ENCODE assay signal across 16 cellular contexts in the genomic region with DNA sequence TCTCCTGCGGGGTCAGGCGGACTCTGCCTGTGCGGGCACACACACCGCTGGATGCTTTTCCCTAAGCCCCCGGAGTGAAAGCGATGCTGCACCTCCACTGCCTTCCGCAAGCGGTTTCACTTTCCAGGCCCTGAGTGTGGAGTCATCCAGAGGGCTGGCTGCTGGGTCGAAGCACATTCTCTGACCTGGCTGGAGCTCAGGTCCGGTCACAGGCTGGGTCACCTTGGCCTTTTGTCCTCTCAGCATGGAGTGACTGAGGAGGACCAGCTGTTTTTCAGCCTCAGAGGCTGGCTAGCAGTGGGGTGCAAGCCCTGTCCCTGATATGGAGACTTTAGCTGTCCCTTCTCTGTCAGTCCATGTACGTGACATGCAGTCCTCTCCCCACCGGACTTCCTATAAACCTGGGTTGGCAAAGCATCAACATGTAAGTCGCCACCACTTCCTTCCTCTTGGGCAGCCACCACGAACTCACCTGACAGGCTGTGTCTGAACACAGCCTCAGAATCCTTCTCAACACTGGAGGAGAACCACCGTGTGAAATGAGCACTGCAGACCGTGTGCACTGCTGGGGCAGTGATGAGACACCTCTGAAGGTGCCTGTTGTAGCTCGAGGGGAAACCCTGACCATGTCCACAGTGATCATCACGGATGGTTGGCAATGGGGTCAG. TPM values are rescaled to one million over a fixed set of nuclear protein-coding genes. Genes with fewer than 3 reads are reported as not detected.
DNase-seq lines count a peak whose midpoint lies in the region; TF ChIP-seq lines count a peak whose summit lies in the region.
"Had no signal": no experiment of that assay in that cellular context is flagged by ENCODE, and none has a peak within 500 bp of the region (broad histone marks: within the 10 kb centered on the region; RNA-seq: fewer than 3 reads in every experiment).

No MANE protein-coding gene starts in this region.

- H3K4me3 ChIP-seq in BLaER1 treated with 17β-estradiol and CSF1 and Interleukin-3, amounts not matched to agents 10 nM and 100 nM, result no peak overlapping the region
- H3K4me3 ChIP-seq in GM12865 (ENCODE audit: low read depth, low read length) (no peak overlapping the region), neural progenitor cell (no peak overlapping the region), Caco-2 (ENCODE audit: low read depth, low read length) (no peak overlapping the region)
- H3K4me3 ChIP-seq: thyroid gland had no signal

- peaks cover 26% of the 10 kb centered on the region for H3K27me3 Mint-ChIP-seq in chondrocyte (ENCODE audit: low read depth)
- H3K27me3 Mint-ChIP-seq in neural progenitor cell (ENCODE audit: insufficient read depth, low read depth), result peaks cover 8% of the 10 kb centered on the region
- no peaks in the 10 kb centered on the region for H3K27me3 Mint-ChIP-seq in Caco-2 (ENCODE audit: insufficient read depth, unreplicated experiment)

- H3K9me3 ChIP-seq in BLaER1 treated with 17β-estradiol and CSF1 and Interleukin-3, amounts not matched to agents 10 nM and 100 nM (replicated peaks in 1 of 11), result no peaks in the 10 kb centered on the region
- H3K9me3 ChIP-seq in neural progenitor cell (ENCODE audit: low read depth) (no peaks in the 10 kb centered on the region), Caco-2 (no peaks in the 10 kb centered on the region)
- H3K9me3 ChIP-seq: thyroid gland had no signal

- BruUV-seq in Caco-2 (replicated peaks; lab: Mats Ljungman, UMichigan), result no TSS peak

- POLR2A ChIA-PET in RWPE1 (lab: Yijun Ruan, JAX; ENCODE audit: low non-redundant PET) (no interaction called here), Caco-2 (lab: Charles Lee) (no interaction called here)

- no peak overlapping the region for H3K27ac Mint-ChIP-seq in chondrocyte (ENCODE audit: unreplicated experiment)
- peak overlapping the region; percentile 97 for H3K27ac Mint-ChIP-seq in neural progenitor cell
- H3K27ac Mint-ChIP-seq in Caco-2 (ENCODE audit: unreplicated experiment), result no peak overlapping the region

- peaks cover under 1% of the 10 kb centered on the region for H3F3A ChIP-seq in neural progenitor cell (ENCODE audit: low read depth)

- H3K36me3 Mint-ChIP-seq in chondrocyte (ENCODE audit: low read depth) (no peaks in the 10 kb centered on the region), neural progenitor cell (no peaks in the 10 kb centered on the region), Caco-2 (ENCODE audit: insufficient read depth, unreplicated experiment) (no peaks in the 10 kb centered on the region)
- H3K36me3 Mint-ChIP-seq: CD4-positive, alpha-beta memory T cell had no signal

- H2AFZ ChIP-seq in neural progenitor cell (replicated peaks), result no peak overlapping the region

- CTCF ChIA-PET in RWPE1 (lab: Yijun Ruan, JAX) (interaction anchor here (0.6 kb wide), 1 partner anchor 1505 kb away, joined by 3 read pairs; no protein-coding TSS in a partner anchor), Caco-2 (lab: Charles Lee) (no interaction called here)

- 0 out of 22 replicates have a peak, but pooled peaks cover 0 to 4% (median 0%) of the 10 kb centered on the region in 11 experiments for H4K20me1 ChIP-seq in BLaER1 treated with 17β-estradiol and CSF1 and Interleukin-3, amounts not matched to agents 10 nM and 100 nM
- no peaks in the 10 kb centered on the region for H4K20me1 ChIP-seq in neural progenitor cell (ENCODE audit: low read depth)

- peaks cover 10 to 37% (median 14%) of the 10 kb centered on the region in 10 experiments; a peak in 19 of 20 replicates for H3K4me1 ChIP-seq in BLaER1 treated with 17β-estradiol and CSF1 and Interleukin-3, amounts not matched to agents 10 nM and 100 nM
- H3K4me1 ChIP-seq in neural progenitor cell (peaks cover 15% of the 10 kb centered on the region), Caco-2 (peaks cover 1% of the 10 kb centered on the region; the same call in 1 of the 2 replicates)

- H3K27me3 ChIP-seq in BLaER1 treated with 17β-estradiol and CSF1 and Interleukin-3, amounts not matched to agents 10 nM and 100 nM, result no peaks in the 10 kb centered on the region
- H3K27me3 ChIP-seq in neural progenitor cell (no peaks in the 10 kb centered on the region), Caco-2 (replicated peaks; ENCODE audit: control insufficient read depth, insufficient read depth, low read length) (no peaks in the 10 kb centered on the region)
- H3K27me3 ChIP-seq: thyroid gland had no signal

- H3K4me1 Mint-ChIP-seq in chondrocyte (ENCODE audit: low read depth) (peaks cover 3% of the 10 kb centered on the region), neural progenitor cell (peaks cover 54% of the 10 kb centered on the region), Caco-2 (ENCODE audit: low read depth, unreplicated experiment) (peaks cover 4% of the 10 kb centered on the region)

- H3K9me3 Mint-ChIP-seq in chondrocyte (ENCODE audit: low read depth), result no peaks in the 10 kb centered on the region
- no peaks in the 10 kb centered on the region for H3K9me3 Mint-ChIP-seq in neural progenitor cell
- H3K9me3 Mint-ChIP-seq in Caco-2 (ENCODE audit: unreplicated experiment), result no peaks in the 10 kb centered on the region
- H3K9me3 Mint-ChIP-seq: CD4-positive, alpha-beta memory T cell had no signal

- intact Hi-C loops in Caco-2 (cut with micrococcal nuclease; ENCODE audit: unreplicated experiment), result no loop called here

- no peak overlapping the region for H3K9ac ChIP-seq in BLaER1 treated with 17β-estradiol and CSF1 and Interleukin-3, amounts not matched to agents 10 nM and 100 nM
- no peak overlapping the region for H3K9ac ChIP-seq in neural progenitor cell

- TF ChIP-seq CTCF in GM12865 (IDR thresholded peaks at IDR 0.05; ENCODE audit: insufficient read depth, low read depth, low read length, missing control alignments) (no peak), chondrocyte (IDR thresholded peaks at IDR 0.05) (no peak), neural progenitor cell (IDR thresholded peaks at IDR 0.05) (no peak), RWPE1 (conservative IDR thresholded peaks at IDR 0.05; ENCODE audit: low read depth) (no peak), Caco-2 (IDR thresholded peaks at IDR 0.05; ENCODE audit: insufficient read depth in 1 of 2, low read depth in 1 of 2, low read length in 1 of 2, severe bottlenecking in 1 of 2, unreplicated experiment in 1 of 2) (no peak)

- no peaks in the 10 kb centered on the region for H3K36me3 ChIP-seq in BLaER1 treated with 17β-estradiol and CSF1 and Interleukin-3, amounts not matched to agents 10 nM and 100 nM
- no peaks in the 10 kb centered on the region for H3K36me3 ChIP-seq in neural progenitor cell
- no peaks in the 10 kb centered on the region for H3K36me3 ChIP-seq in Caco-2 (ENCODE audit: control insufficient read depth, insufficient read depth, low read length)
- H3K36me3 ChIP-seq: thyroid gland had no signal

- peak overlapping the region; percentile 18 to 51 (median 41); a peak in 19 of 22 replicates for H3K4me2 ChIP-seq in BLaER1 treated with 17β-estradiol and CSF1 and Interleukin-3, amounts not matched to agents 10 nM and 100 nM
- H3K4me2 ChIP-seq in neural progenitor cell, result no peak overlapping the region

- peak; percentile 27 for DNase-seq in GM12865 (ENCODE audit: low read depth)
- DNase-seq in chondrocyte (ENCODE audit: low spot score), result peak; percentile 60
- no peak for DNase-seq in neural progenitor cell (ENCODE audit: low spot score)
- DNase-seq in RWPE1 (ENCODE audit: low spot score), result no peak
- no peak for DNase-seq in cerebellar cortex (ENCODE audit: low spot score)
- DNase-seq in NCI-H187 (lab: John Stamatoyannopoulos, UW), result no peak
- no peak for DNase-seq in Caco-2
- DNase-seq: activated T-cell treated with anti-CD3 and anti-CD28 coated beads, Interleukin-2, amount 50 U/mL, for 48 hours; CD4-positive, alpha-beta memory T cell; Kasumi-1; NCI-H187 treated with DMSO at 0.1 percent for 48 hours; NCI-H524 treated with DMSO at 0.1 percent for 48 hours; stimulated activated CD4-positive, alpha-beta T cell treated with anti-CD3 and anti-CD28 coated beads, Interleukin-15, amount 100 ng/mL, for 24 hours had no signal

- no peak overlapping the region for H3K4me3 Mint-ChIP-seq in chondrocyte (ENCODE audit: unreplicated experiment)
- H3K4me3 Mint-ChIP-seq in neural progenitor cell, result peak overlapping the region; percentile 69
- H3K4me3 Mint-ChIP-seq in Caco-2 (ENCODE audit: unreplicated experiment), result no peak overlapping the region

- no peaks in the 10 kb centered on the region for H3K79me2 ChIP-seq in neural progenitor cell (ENCODE audit: low read depth)

- no peak overlapping the region for H3K27ac ChIP-seq in BLaER1 treated with 17β-estradiol and CSF1 and Interleukin-3, amounts not matched to agents 10 nM and 100 nM
- H3K27ac ChIP-seq in neural progenitor cell (no peak overlapping the region), RWPE1 (no peak overlapping the region)

RNA-seq across cellular contexts. Expression of gene GADD45G, which starts 51.3 kb away (rescaled TPM):
- total RNA-seq in chondrocyte, result 1.5 to 4.6 TPM (median 3.2 TPM) in 3 replicates
- 1.8 TPM in 1 of 2 replicates, not detected in the other for total RNA-seq in neural progenitor cell (ENCODE audit: low replicate concordance)
- 3.7 and 5.4 TPM in 2 replicates for total RNA-seq in Caco-2 (2022)
- total RNA-seq: G401 had no signal

Comparison
In these comparisons a context has a peak if more than half of its experiments do, and no peak if none do; other contexts are left out.
1. DNase-seq: peak in GM12865 (single experiment) and chondrocyte (single experiment); none in neural progenitor cell (single experiment), RWPE1 (single experiment), cerebellar cortex (single experiment), NCI-H187 (0 of 2) and Caco-2 (0 of 2).